21 cellular contexts compared by ENCODE assay signal in genomic region chr2:138931284-138932256, GRCh38.
"Had no signal": no experiment of that assay in that cellular context is flagged by ENCODE, and none has a peak within 500 bp of the region (broad histone marks: within the 10 kb centered on the region; RNA-seq: fewer than 3 reads in every experiment).

No MANE protein-coding gene starts in this region.

- H3K36me3 ChIP-seq: esophagus muscularis mucosa, gastrocnemius medialis, pancreas, stomach, thoracic aorta, transverse colon had no signal

- H3K4me3 Mint-ChIP-seq: dendritic cell treated with granulocyte-macrophage colony-stimulating factor and Interleukin-4, amounts not matched to agents 40 ng/mL and 50 ng/mL, for 4 days; effector memory CD8-positive, alpha-beta T cell; natural killer cell; neural crest cell had no signal

- H3K27ac Mint-ChIP-seq: dendritic cell treated with granulocyte-macrophage colony-stimulating factor and Interleukin-4, amounts not matched to agents 40 ng/mL and 50 ng/mL, for 4 days; effector memory CD8-positive, alpha-beta T cell; natural killer cell; progenitor cell of endocrine pancreas had no signal

- H3K9me3 ChIP-seq: esophagus muscularis mucosa, gastrocnemius medialis, pancreas, stomach, thoracic aorta, transverse colon had no signal

- H3K4me3 ChIP-seq: esophagus muscularis mucosa, gastrocnemius medialis, pancreas, stomach, thoracic aorta, transverse colon had no signal

- H3K9me3 Mint-ChIP-seq: neural crest cell had no signal

- H3K4me1 ChIP-seq: esophagus muscularis mucosa, gastrocnemius medialis, pancreas, stomach, transverse colon had no signal

- ATAC-seq: effector memory CD8-positive, alpha-beta T cell; gastrocnemius medialis; left lobe of liver; natural killer cell; pancreas; right cardiac atrium had no signal

- H3K27ac ChIP-seq: epithelial cell of prostate, esophagus muscularis mucosa, gastrocnemius medialis, pancreas, stomach, thoracic aorta, transverse colon had no signal

- H3K36me3 Mint-ChIP-seq: natural killer cell had no signal

- H3K4me1 Mint-ChIP-seq: natural killer cell had no signal

- H3K27me3 Mint-ChIP-seq: dendritic cell treated with granulocyte-macrophage colony-stimulating factor and Interleukin-4, amounts not matched to agents 40 ng/mL and 50 ng/mL, for 4 days; effector memory CD8-positive, alpha-beta T cell; progenitor cell of endocrine pancreas had no signal

- DNase-seq: effector memory CD8-positive, alpha-beta T cell; gastrocnemius medialis; islet precursor cell; mammary epithelial cell; natural killer cell; occipital lobe; small intestine; stimulated activated CD4-positive, alpha-beta T cell treated with anti-CD3 and anti-CD28 coated beads, Interleukin-12 subunit alpha, Interleukin-12 subunit beta, amount 100 ng/mL, for 4 hours; stimulated activated naive CD4-positive, alpha-beta T cell; stomach; substantia nigra; transverse colon had no signal

- H3K27me3 ChIP-seq: gastrocnemius medialis, pancreas, stomach, transverse colon had no signal
